8 cellular contexts compared by ENCODE assay signal in genomic region chrX:129980540-129981206, GRCh38. TPM values are rescaled to one million over a fixed set of nuclear protein-coding genes. Genes with fewer than 3 reads are reported as not detected.
DNase-seq lines count a peak whose midpoint lies in the region; ATAC-seq and TF ChIP-seq lines count a peak whose summit lies in the region.

No MANE protein-coding gene starts in this region.

- no peak overlapping the region for H3K4me3 Mint-ChIP-seq in activated T-cell treated with anti-CD3 and anti-CD28 coated beads, Interleukin-2, amount 50 U/mL, for 72 hours

- 0 out of 2 replicates have a peak, but pooled peaks cover 6% of the 10 kb centered on the region for H3K36me3 ChIP-seq in HAP-1 (replicated peaks)

- peaks cover 12% of the 10 kb centered on the region for H3K4me1 ChIP-seq in HAP-1

- H3K36me3 Mint-ChIP-seq in activated T-cell treated with anti-CD3 and anti-CD28 coated beads, Interleukin-2, amount 50 U/mL, for 72 hours (ENCODE audit: insufficient read depth in 2 of 2), result peaks cover 0 to 1% of the 10 kb centered on the region in 2 donors

- no peak for DNase-seq in AG04450 (ENCODE audit: low read depth, low spot score)
- DNase-seq in HAP-1 (ENCODE audit: low spot score in 2 of 2), result peak; percentile 79 to 95
- peak; percentile 34 to 44 for DNase-seq in activated T-cell treated with anti-CD3 and anti-CD28 coated beads, Interleukin-2, amount 50 U/mL, for 72 hours
- peak in 27 of 51 donors; percentile 1 to 48 (median 8) for DNase-seq in hypothalamus (lab: John Stamatoyannopoulos, UW)
- no peak for DNase-seq in COR-L47 (lab: John Stamatoyannopoulos, UW)
- DNase-seq in putamen (ENCODE audit: low spot score), result no peak

- H3K9me3 Mint-ChIP-seq in activated T-cell treated with anti-CD3 and anti-CD28 coated beads, Interleukin-2, amount 50 U/mL, for 72 hours, result no peaks in the 10 kb centered on the region

- CTCF ChIA-PET in AG04450 (lab: Charles Lee), result interaction anchor here (1.1 kb wide), 1 partner anchor 55 kb away, joined by 4 read pairs; no protein-coding TSS in a partner anchor

- H3K27me3 ChIP-seq in AG04450 (ENCODE audit: control insufficient read depth, insufficient read depth, low read length) (no peaks in the 10 kb centered on the region), HAP-1 (ENCODE audit: low read depth) (no peaks in the 10 kb centered on the region)

- H3K27ac ChIP-seq in AG04450 (ENCODE audit: low read depth, low read length) (no peak overlapping the region), skin epidermis (peak overlapping the region in 11 of 21 experiments; percentile 3 to 76 (median 54))

- H3K9me3 ChIP-seq in AG04450 (ENCODE audit: control insufficient read depth, insufficient read depth, low read length) (no peaks in the 10 kb centered on the region; the same call in 1 of the 2 replicates), HAP-1 (no peaks in the 10 kb centered on the region)

- TF ChIP-seq CTCF in AG04450 (IDR thresholded peaks at IDR 0.05; ENCODE audit: low read depth, low read length), result no peak

- peaks cover 18% of the 10 kb centered on the region for H3K27me3 Mint-ChIP-seq in activated T-cell treated with anti-CD3 and anti-CD28 coated beads, Interleukin-2, amount 50 U/mL, for 72 hours (ENCODE audit: low read depth)

- POLR2A ChIA-PET in AG04450 (lab: Yijun Ruan, JAX), result interaction anchor here (1.0 kb wide), 1 partner anchor 21 kb away, joined by 5 read pairs; no protein-coding TSS in a partner anchor

- peaks cover 7% of the 10 kb centered on the region for H3K4me1 Mint-ChIP-seq in activated T-cell treated with anti-CD3 and anti-CD28 coated beads, Interleukin-2, amount 50 U/mL, for 72 hours (ENCODE audit: low read depth)

- H3K27ac Mint-ChIP-seq in activated T-cell treated with anti-CD3 and anti-CD28 coated beads, Interleukin-2, amount 50 U/mL, for 72 hours, result no peak overlapping the region

- peak; percentile 6 to 25 for ATAC-seq in activated T-cell treated with anti-CD3 and anti-CD28 coated beads, Interleukin-2, amount 50 U/mL, for 72 hours (replicated peaks in 1 of 2)
- no peak for ATAC-seq in HG02798 (IDR thresholded peaks at IDR 0.05; ENCODE audit: poor library complexity, unreplicated experiment)

- H3K4me3 ChIP-seq in AG04450 (ENCODE audit: low read depth, low read length), result peak overlapping the region; percentile 59
- no peak overlapping the region for H3K4me3 ChIP-seq in HAP-1
- no peak overlapping the region for H3K4me3 ChIP-seq in skin epidermis

- in situ Hi-C loops in HAP-1 (cut with MboI; ENCODE audit: low sequenced_read_pairs), result loop anchor here (5.0 kb wide), 1 partner anchor 48 kb away; no protein-coding TSS in a partner anchor

RNA-seq across cellular contexts. Expression of gene BCORL1, which starts 1.8 kb away (rescaled TPM):
- 1.0 and 1.7 TPM in 2 replicates for polyA plus RNA-seq in AG04450 (2011; rRNA removed)
- polyA minus RNA-seq in AG04450 (2011; rRNA and poly(A)+ RNA removed), result 2.4 and 2.9 TPM in 2 replicates
- 1 to 10 TPM; 8.6 to 9.9 TPM for total RNA-seq in activated T-cell treated with anti-CD3 and anti-CD28 coated beads, Interleukin-2, amount 50 U/mL, for 72 hours

Comparison
In these comparisons a context has a peak if more than half of its experiments do, and no peak if none do; other contexts are left out.
1. DNase-seq: peak in HAP-1 (2 of 2), activated T-cell treated with anti-CD3 and anti-CD28 coated beads, Interleukin-2, amount 50 U/mL, for 72 hours (2 of 2) and hypothalamus (27 of 51); none in AG04450 (single experiment), COR-L47 (single experiment) and putamen (single experiment).